Comparison of ENCODE assay signal across 8 cellular contexts in genomic region chr17:40363480-40363838, GRCh38. TPM values are rescaled to one million over a fixed set of nuclear protein-coding genes. Genes with fewer than 3 reads are reported as not detected.
DNase-seq lines count a peak whose midpoint lies in the region; ATAC-seq lines count a peak whose summit lies in the region.

No MANE protein-coding gene starts in this region.

- intact Hi-C loops in activated naive CD4-positive, alpha-beta T cell treated with anti-CD3 and anti-CD28 coated beads for 36 hours (cut with micrococcal nuclease) = loop anchor here (2.0 kb wide), 1 partner anchor 117 kb away; no protein-coding TSS in a partner anchor

- CTCF ChIA-PET in activated naive CD4-positive, alpha-beta T cell treated with anti-CD3 and anti-CD28 coated beads for 36 hours (lab: Charles Lee) = interaction anchor here (1.0 to 7.4 kb wide), 12 partner anchors 10 to 197 kb away, joined by 3 to 82 read pairs (median 5); no protein-coding TSS in a partner anchor

- no peak overlapping the region for H3K9ac ChIP-seq in stomach smooth muscle (ENCODE audit: low read length in 2 of 2)

- H3K27me3 ChIP-seq in stomach smooth muscle (ENCODE audit: control insufficient read depth in 1 of 2, insufficient read depth in 2 of 2, low read length in 2 of 2) = no peaks in the 10 kb centered on the region

- H3K36me3 Mint-ChIP-seq in activated naive CD4-positive, alpha-beta T cell treated with anti-CD3 and anti-CD28 coated beads for 36 hours (ENCODE audit: low read depth) = no peaks in the 10 kb centered on the region
- H3K36me3 Mint-ChIP-seq in activated naive CD4-positive, alpha-beta T cell treated with anti-CD3 and anti-CD28 coated beads, Interleukin-2, amount 50 U/mL, for 72 hours = no peaks in the 10 kb centered on the region

- H3K4me3 ChIP-seq in stomach smooth muscle (ENCODE audit: low read length in 2 of 2) = peak overlapping the region; percentile 59 to 77

- ATAC-seq in activated naive CD4-positive, alpha-beta T cell treated with anti-CD3 and anti-CD28 coated beads, Interleukin-2, amount 50 U/mL, for 72 hours = no peak
- ATAC-seq in HG03457 (IDR thresholded peaks at IDR 0.05; ENCODE audit: unreplicated experiment) (no peak), HG02973 (IDR thresholded peaks at IDR 0.05; ENCODE audit: unreplicated experiment) (no peak), GM21526 (IDR thresholded peaks at IDR 0.05; ENCODE audit: low FRiP score, unreplicated experiment) (no peak)

- no peak overlapping the region for H3K27ac ChIP-seq in stomach smooth muscle (ENCODE audit: low read length)

- H3K4me3 Mint-ChIP-seq in activated naive CD4-positive, alpha-beta T cell treated with anti-CD3 and anti-CD28 coated beads for 36 hours = peak overlapping the region; percentile 76

- no peaks in the 10 kb centered on the region for H3K9me3 Mint-ChIP-seq in activated naive CD4-positive, alpha-beta T cell treated with anti-CD3 and anti-CD28 coated beads for 36 hours
- H3K9me3 Mint-ChIP-seq in activated naive CD4-positive, alpha-beta T cell treated with anti-CD3 and anti-CD28 coated beads, Interleukin-2, amount 50 U/mL, for 72 hours = no peaks in the 10 kb centered on the region

- H3K27ac Mint-ChIP-seq in activated naive CD4-positive, alpha-beta T cell treated with anti-CD3 and anti-CD28 coated beads for 36 hours = no peak overlapping the region
- no peak overlapping the region for H3K27ac Mint-ChIP-seq in activated naive CD4-positive, alpha-beta T cell treated with anti-CD3 and anti-CD28 coated beads, Interleukin-2, amount 50 U/mL, for 72 hours

- H3K9me3 ChIP-seq in stomach smooth muscle (ENCODE audit: control insufficient read depth in 2 of 2, low read length in 2 of 2) = no peaks in the 10 kb centered on the region

- no peaks in the 10 kb centered on the region for H3K36me3 ChIP-seq in stomach smooth muscle (ENCODE audit: control insufficient read depth in 2 of 2, insufficient read depth in 2 of 2, low read length in 2 of 2)

- peaks cover 12% of the 10 kb centered on the region for H3K27me3 Mint-ChIP-seq in activated naive CD4-positive, alpha-beta T cell treated with anti-CD3 and anti-CD28 coated beads for 36 hours (ENCODE audit: low read depth)

- H3K4me1 ChIP-seq in stomach smooth muscle (ENCODE audit: control insufficient read depth, insufficient read depth, low read length) = peaks cover 23% of the 10 kb centered on the region

- no peak for DNase-seq in activated naive CD4-positive, alpha-beta T cell treated with anti-CD3 and anti-CD28 coated beads for 36 hours
- no peak for DNase-seq in activated naive CD4-positive, alpha-beta T cell treated with Interleukin-2 at 50 U/mL for 16 hours
- peak; percentile 38 to 61 for DNase-seq in activated naive CD4-positive, alpha-beta T cell treated with anti-CD3 and anti-CD28 coated beads, Interleukin-2, amount 50 U/mL, for 72 hours (ENCODE audit: low spot score in 2 of 2)
- DNase-seq in islet precursor cell = peak; percentile 81

- peaks cover 11% of the 10 kb centered on the region for H3K4me1 Mint-ChIP-seq in activated naive CD4-positive, alpha-beta T cell treated with anti-CD3 and anti-CD28 coated beads for 36 hours (ENCODE audit: low read depth)

RNA-seq across cellular contexts. Expression of gene GJD3, which starts 1.1 kb away (rescaled TPM):
- total RNA-seq in activated naive CD4-positive, alpha-beta T cell treated with anti-CD3 and anti-CD28 coated beads for 36 hours = not detected
- total RNA-seq in activated naive CD4-positive, alpha-beta T cell treated with anti-CD3 and anti-CD28 coated beads, Interleukin-2, amount 50 U/mL, for 72 hours = not detected

RNA-seq across cellular contexts. Expression of gene TOP2A, which starts 54.2 kb away (rescaled TPM):
- 100 to 1,000 TPM; 410 to 416 TPM for total RNA-seq in activated naive CD4-positive, alpha-beta T cell treated with anti-CD3 and anti-CD28 coated beads for 36 hours
- 100 to 1,000 TPM; 283 to 508 TPM for total RNA-seq in activated naive CD4-positive, alpha-beta T cell treated with anti-CD3 and anti-CD28 coated beads, Interleukin-2, amount 50 U/mL, for 72 hours

RNA-seq across cellular contexts. Expression of gene RARA, which starts 54.5 kb away (rescaled TPM):
- 10 to 100 TPM; 16.9 to 18.5 TPM for total RNA-seq in activated naive CD4-positive, alpha-beta T cell treated with anti-CD3 and anti-CD28 coated beads for 36 hours
- total RNA-seq in activated naive CD4-positive, alpha-beta T cell treated with anti-CD3 and anti-CD28 coated beads, Interleukin-2, amount 50 U/mL, for 72 hours = 10 to 100 TPM; 21.0 to 23.0 TPM

Comparison
In these comparisons a context has a peak if more than half of its experiments do, and no peak if none do; other contexts are left out.
1. DNase-seq: peak in activated naive CD4-positive, alpha-beta T cell treated with anti-CD3 and anti-CD28 coated beads, Interleukin-2, amount 50 U/mL, for 72 hours (2 of 2) and islet precursor cell (single experiment); none in activated naive CD4-positive, alpha-beta T cell treated with anti-CD3 and anti-CD28 coated beads for 36 hours (single experiment) and activated naive CD4-positive, alpha-beta T cell treated with Interleukin-2 at 50 U/mL for 16 hours (single experiment).